1 cellular context compared by ENCODE assay signal in genomic region chr4:163612762-163613161, GRCh38.
TF ChIP-seq lines count a peak whose summit lies in the region.

No MANE protein-coding gene starts in this region.

TF ChIP-seq in GM12878, 131 proteins besides CTCF, POLR2A, EP300 and RAD21 (continued from another document):
- no peak for TF ChIP-seq MEF2B (IDR thresholded peaks at IDR 0.05; ENCODE audit: partially characterized antibody, poor library complexity, severe bottlenecking)
- no peak for TF ChIP-seq SREBF1 (IDR thresholded peaks at IDR 0.05; ENCODE audit: low read length)
- no peak for TF ChIP-seq KLF5 (IDR thresholded peaks at IDR 0.05; ENCODE audit: partially characterized antibody)
- no peak for TF ChIP-seq SUPT20H (IDR thresholded peaks at IDR 0.05; ENCODE audit: borderline replicate concordance, control insufficient read depth, low read depth, low read length)
- TF ChIP-seq ZBTB4 (CRISPR knock-in tag; IDR thresholded peaks at IDR 0.05) = no peak
- no peak for TF ChIP-seq ZNF217 (IDR thresholded peaks at IDR 0.05)
- TF ChIP-seq BACH1 (IDR thresholded peaks at IDR 0.05; ENCODE audit: borderline replicate concordance) = no peak
- TF ChIP-seq NR2C2 (IDR thresholded peaks at IDR 0.05; ENCODE audit: borderline replicate concordance, control insufficient read depth, insufficient read length, low read depth) = no peak
- no peak for TF ChIP-seq WRNIP1 (IDR thresholded peaks at IDR 0.05; ENCODE audit: borderline replicate concordance, low read depth, low read length)
- no peak for TF ChIP-seq HDGF (IDR thresholded peaks at IDR 0.05)
- TF ChIP-seq ETV6 (conservative IDR thresholded peaks at IDR 0.05 in 1 of 2, IDR thresholded peaks at IDR 0.05 in 1 of 2; ENCODE audit: borderline replicate concordance in 1 of 2, low read depth in 1 of 2) = no peak
- no peak for TF ChIP-seq ATF7 (IDR thresholded peaks at IDR 0.05; ENCODE audit: low read depth)
- TF ChIP-seq CUX1 (IDR thresholded peaks at IDR 0.05; ENCODE audit: insufficient replicate concordance, low read depth, low read length) = no peak
- TF ChIP-seq EGR1 (IDR thresholded peaks at IDR 0.05; ENCODE audit: borderline replicate concordance in 1 of 2, low read depth in 2 of 2, low read length in 2 of 2) = no peak
- no peak for TF ChIP-seq PML (IDR thresholded peaks at IDR 0.05; ENCODE audit: low read length)
- no peak for TF ChIP-seq ZBED1 (IDR thresholded peaks at IDR 0.05; ENCODE audit: borderline replicate concordance)
